Comparison of ENCODE assay signal across 9 cellular contexts in the genomic region with DNA sequence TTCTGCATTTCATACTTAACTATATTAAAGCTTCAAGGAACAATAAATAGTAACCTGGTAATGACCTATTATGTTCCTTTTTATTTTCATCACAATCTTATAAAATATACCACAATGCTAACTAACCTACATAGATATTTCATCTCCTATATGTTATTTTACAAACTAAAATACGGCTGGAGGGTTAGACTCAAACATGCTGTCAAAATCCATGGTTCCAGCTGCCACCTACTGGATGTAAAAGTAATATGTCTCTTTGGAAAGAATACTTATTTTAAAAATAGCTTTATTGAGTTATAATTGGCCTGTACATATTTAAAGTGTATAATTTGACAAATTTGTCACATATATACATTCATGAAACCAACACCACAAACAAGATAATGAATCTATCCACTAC. TPM values are rescaled to one million over a fixed set of nuclear protein-coding genes. Genes with fewer than 3 reads are reported as not detected.
DNase-seq lines count a peak whose midpoint lies in the region; ATAC-seq, FAIRE-seq and TF ChIP-seq lines count a peak whose summit lies in the region.
"Had no signal": no experiment of that assay in that cellular context is flagged by ENCODE, and none has a peak within 500 bp of the region (broad histone marks: within the 10 kb centered on the region; RNA-seq: fewer than 3 reads in every experiment).

No MANE protein-coding gene starts in this region.

- FAIRE-seq in TTC549 (lab: Jason Lieb, UNC) = peak; percentile 94

- H3K27me3 ChIP-seq in DOHH2 (ENCODE audit: control insufficient read depth, low read length) (no peaks in the 10 kb centered on the region), hepatocyte (no peaks in the 10 kb centered on the region), H7 (ENCODE audit: control insufficient read depth, insufficient read depth, low read length) (no peaks in the 10 kb centered on the region)

- TF ChIP-seq CTCF in DOHH2 (IDR thresholded peaks at IDR 0.05; ENCODE audit: low read depth, low read length, poor library complexity, severe bottlenecking) = peak; percentile 48
- peak; percentile 59 for TF ChIP-seq CTCF in hepatocyte (IDR thresholded peaks at IDR 0.05; ENCODE audit: poor library complexity)

- WGBS in hepatocyte (ENCODE audit: low lambda C conversion rate, missing lambda C conversion rate) = 18% methylated on average over 1 of the region's 1 CpG

- DNase-seq in Jurkat, Clone E6-1 (ENCODE audit: low read depth, low spot score) = peak; percentile 12
- DNase-seq in hepatocyte (ENCODE audit: low spot score) = peak; percentile 50
- no peak for DNase-seq in H7
- DNase-seq in stimulated activated effector memory CD8-positive, alpha-beta T cell treated with anti-CD3 and anti-CD28 coated beads, Interleukin-12 subunit alpha, Interleukin-12 subunit beta, amount 100 ng/mL, for 72 hours (ENCODE audit: low spot score in 2 of 2) = no peak
- no peak for DNase-seq in activated CD8-positive, alpha-beta memory T cell treated with anti-CD3 and anti-CD28 coated beads, Interleukin-2, amount 10 ng/mL, durations not matched to agents 7 days and 5 days

- H3K9me3 Mint-ChIP-seq in stimulated activated effector memory CD8-positive, alpha-beta T cell treated with anti-CD3 and anti-CD28 coated beads, Interleukin-12 subunit alpha, Interleukin-12 subunit beta, amount 100 ng/mL, for 72 hours = no peaks in the 10 kb centered on the region
- no peaks in the 10 kb centered on the region for H3K9me3 Mint-ChIP-seq in activated CD8-positive, alpha-beta memory T cell treated with anti-CD3 and anti-CD28 coated beads, Interleukin-2, amount 10 ng/mL, durations not matched to agents 7 days and 5 days (ENCODE audit: low read depth)
- H3K9me3 Mint-ChIP-seq: T-cell had no signal

- H4K20me1 ChIP-seq in DOHH2 (ENCODE audit: control insufficient read depth, insufficient read depth, low read depth, low read length) (no peaks in the 10 kb centered on the region), hepatocyte (ENCODE audit: insufficient read depth, poor library complexity, severe bottlenecking) (no peaks in the 10 kb centered on the region)

- H3K79me2 ChIP-seq in DOHH2 (ENCODE audit: control insufficient read depth, low read length) (no peaks in the 10 kb centered on the region), hepatocyte (no peaks in the 10 kb centered on the region)

- no peak overlapping the region for H3K4me3 ChIP-seq in DOHH2 (ENCODE audit: low read length)
- H3K4me3 ChIP-seq in Jurkat, Clone E6-1 (ENCODE audit: low read length) = no peak overlapping the region
- H3K4me3 ChIP-seq in hepatocyte = no peak overlapping the region
- no peak overlapping the region for H3K4me3 ChIP-seq in H7 (ENCODE audit: insufficient read depth, low read depth, low read length)

- no peak overlapping the region for H3K27ac ChIP-seq in DOHH2 (ENCODE audit: low read depth, low read length)
- H3K27ac ChIP-seq in hepatocyte = no peak overlapping the region

- CTCF ChIA-PET in activated CD8-positive, alpha-beta memory T cell treated with anti-CD3 and anti-CD28 coated beads, Interleukin-2, amount 10 ng/mL, durations not matched to agents 7 days and 5 days (lab: Charles Lee) = interaction anchor here (0.6 to 2.1 kb wide), 9 partner anchors 15 to 332 kb away, joined by 3 to 8 read pairs (median 3); no protein-coding TSS in a partner anchor

- no peak overlapping the region for H2AFZ ChIP-seq in hepatocyte

- no peaks in the 10 kb centered on the region for H3F3A ChIP-seq in DOHH2 (ENCODE audit: control insufficient read depth, insufficient read depth)

- no peak overlapping the region for H3K27ac Mint-ChIP-seq in stimulated activated effector memory CD8-positive, alpha-beta T cell treated with anti-CD3 and anti-CD28 coated beads, Interleukin-12 subunit alpha, Interleukin-12 subunit beta, amount 100 ng/mL, for 72 hours
- no peak overlapping the region for H3K27ac Mint-ChIP-seq in activated CD8-positive, alpha-beta memory T cell treated with anti-CD3 and anti-CD28 coated beads, Interleukin-2, amount 10 ng/mL, durations not matched to agents 7 days and 5 days
- H3K27ac Mint-ChIP-seq: T-cell had no signal

- no peak for ATAC-seq in GM18505 (IDR thresholded peaks at IDR 0.05; ENCODE audit: unreplicated experiment)
- ATAC-seq in stimulated activated effector memory CD8-positive, alpha-beta T cell treated with anti-CD3 and anti-CD28 coated beads, Interleukin-12 subunit alpha, Interleukin-12 subunit beta, amount 100 ng/mL, for 72 hours = no peak
- no peak for ATAC-seq in activated CD8-positive, alpha-beta memory T cell treated with anti-CD3 and anti-CD28 coated beads, Interleukin-2, amount 10 ng/mL, durations not matched to agents 7 days and 5 days
- ATAC-seq: T-cell had no signal

- H3K4me1 Mint-ChIP-seq in stimulated activated effector memory CD8-positive, alpha-beta T cell treated with anti-CD3 and anti-CD28 coated beads, Interleukin-12 subunit alpha, Interleukin-12 subunit beta, amount 100 ng/mL, for 72 hours = peaks cover 17% of the 10 kb centered on the region
- H3K4me1 Mint-ChIP-seq in activated CD8-positive, alpha-beta memory T cell treated with anti-CD3 and anti-CD28 coated beads, Interleukin-2, amount 10 ng/mL, durations not matched to agents 7 days and 5 days = peaks cover 13% of the 10 kb centered on the region

- H3K4me2 ChIP-seq in DOHH2 (ENCODE audit: low read length) = no peak overlapping the region
- no peak overlapping the region for H3K4me2 ChIP-seq in hepatocyte

- H3K9me3 ChIP-seq in DOHH2 (ENCODE audit: control insufficient read depth, insufficient read depth, low read length) = no peaks in the 10 kb centered on the region
- H3K9me3 ChIP-seq in hepatocyte (ENCODE audit: low read depth) = no peaks in the 10 kb centered on the region

- no peaks in the 10 kb centered on the region for H3K36me3 Mint-ChIP-seq in stimulated activated effector memory CD8-positive, alpha-beta T cell treated with anti-CD3 and anti-CD28 coated beads, Interleukin-12 subunit alpha, Interleukin-12 subunit beta, amount 100 ng/mL, for 72 hours
- no peaks in the 10 kb centered on the region for H3K36me3 Mint-ChIP-seq in activated CD8-positive, alpha-beta memory T cell treated with anti-CD3 and anti-CD28 coated beads, Interleukin-2, amount 10 ng/mL, durations not matched to agents 7 days and 5 days
- H3K36me3 Mint-ChIP-seq: T-cell had no signal

- no peaks in the 10 kb centered on the region for H3K27me3 Mint-ChIP-seq in activated CD8-positive, alpha-beta memory T cell treated with anti-CD3 and anti-CD28 coated beads, Interleukin-2, amount 10 ng/mL, durations not matched to agents 7 days and 5 days

- H3K9me2 ChIP-seq in DOHH2 (replicated peaks; ENCODE audit: control insufficient read depth, low read length) = no peaks in the 10 kb centered on the region
- no peaks in the 10 kb centered on the region for H3K9me2 ChIP-seq in hepatocyte (replicated peaks; ENCODE audit: insufficient read depth)

- H3K4me3 Mint-ChIP-seq in stimulated activated effector memory CD8-positive, alpha-beta T cell treated with anti-CD3 and anti-CD28 coated beads, Interleukin-12 subunit alpha, Interleukin-12 subunit beta, amount 100 ng/mL, for 72 hours = no peak overlapping the region
- no peak overlapping the region for H3K4me3 Mint-ChIP-seq in activated CD8-positive, alpha-beta memory T cell treated with anti-CD3 and anti-CD28 coated beads, Interleukin-2, amount 10 ng/mL, durations not matched to agents 7 days and 5 days
- H3K4me3 Mint-ChIP-seq: T-cell had no signal

- no peak for TF ChIP-seq POLR2A in GM18505 (IDR thresholded peaks at IDR 0.05; ENCODE audit: borderline replicate concordance, extremely low read depth, insufficient read depth, insufficient read length)

- no peaks in the 10 kb centered on the region for H3K36me3 ChIP-seq in DOHH2 (ENCODE audit: control insufficient read depth, low read length)
- H3K36me3 ChIP-seq in hepatocyte (replicated peaks; ENCODE audit: insufficient read depth, low read depth) = no peaks in the 10 kb centered on the region
- H3K36me3 ChIP-seq in H7 (replicated peaks; ENCODE audit: control insufficient read depth, insufficient read depth, low read length) = no peaks in the 10 kb centered on the region

- H3K4me1 ChIP-seq in DOHH2 (ENCODE audit: control insufficient read depth, low read length) (no peaks in the 10 kb centered on the region), hepatocyte (ENCODE audit: insufficient read depth) (no peaks in the 10 kb centered on the region)

RNA-seq across cellular contexts. Expression of a gene that starts 15.0 kb away (rescaled TPM):
- not detected for polyA plus RNA-seq in Jurkat, Clone E6-1 (2012; ENCODE audit: insufficient read depth, insufficient read length)
- 105 and 108 TPM in 2 replicates for total RNA-seq in hepatocyte
- polyA plus RNA-seq in hepatocyte = 82.7 and 111 TPM in 2 replicates
- 0.31 TPM in 1 of 2 replicates, not detected in the other for total RNA-seq in H7 (2014; rRNA removed; shearing (Covaris generic))
- total RNA-seq in activated CD8-positive, alpha-beta memory T cell treated with anti-CD3 and anti-CD28 coated beads, Interleukin-2, amount 10 ng/mL, durations not matched to agents 7 days and 5 days = not detected

RNA-seq across cellular contexts. Expression of a gene that starts 51.3 kb away (rescaled TPM):
- 211 TPM for polyA plus RNA-seq in Jurkat, Clone E6-1 (2012; ENCODE audit: insufficient read depth, insufficient read length)
- total RNA-seq in hepatocyte = 64.3 and 65.4 TPM in 2 replicates
- polyA plus RNA-seq in hepatocyte = 146 and 168 TPM in 2 replicates
- 106 and 108 TPM in 2 replicates for total RNA-seq in H7 (2014; rRNA removed; shearing (Covaris generic))
- 10 to 100 TPM; 82.7 to 97.6 TPM for total RNA-seq in activated CD8-positive, alpha-beta memory T cell treated with anti-CD3 and anti-CD28 coated beads, Interleukin-2, amount 10 ng/mL, durations not matched to agents 7 days and 5 days

RNA-seq across cellular contexts. Expression of a gene that starts 51.8 kb away (rescaled TPM):
- polyA plus RNA-seq in Jurkat, Clone E6-1 (2012; ENCODE audit: insufficient read depth, insufficient read length) = 65.6 TPM
- total RNA-seq in hepatocyte = 21.7 and 26.4 TPM in 2 replicates
- polyA plus RNA-seq in hepatocyte = 29.2 and 35.9 TPM in 2 replicates
- total RNA-seq in H7 (2014; rRNA removed; shearing (Covaris generic)) = 72.6 and 79.1 TPM in 2 replicates
- 10 to 100 TPM; 64.9 to 65.6 TPM for total RNA-seq in activated CD8-positive, alpha-beta memory T cell treated with anti-CD3 and anti-CD28 coated beads, Interleukin-2, amount 10 ng/mL, durations not matched to agents 7 days and 5 days

Comparison
In these comparisons a context has a peak if more than half of its experiments do, and no peak if none do; other contexts are left out.
1. DNase-seq: peak in Jurkat, Clone E6-1 (single experiment) and hepatocyte (single experiment); none in H7 (single experiment), stimulated activated effector memory CD8-positive, alpha-beta T cell treated with anti-CD3 and anti-CD28 coated beads, Interleukin-12 subunit alpha, Interleukin-12 subunit beta, amount 100 ng/mL, for 72 hours (0 of 2) and activated CD8-positive, alpha-beta memory T cell treated with anti-CD3 and anti-CD28 coated beads, Interleukin-2, amount 10 ng/mL, durations not matched to agents 7 days and 5 days (single experiment).
2. RNA of a gene that starts 15.0 kb away (total RNA-seq): 105 to 108 TPM in hepatocyte; 0.31 TPM in H7 and not detected in activated CD8-positive, alpha-beta memory T cell treated with anti-CD3 and anti-CD28 coated beads, Interleukin-2, amount 10 ng/mL, durations not matched to agents 7 days and 5 days; every median in the first group is over 10 times any median in the second.